ENCODE assay signal across 30 cellular contexts in the genomic region with DNA sequence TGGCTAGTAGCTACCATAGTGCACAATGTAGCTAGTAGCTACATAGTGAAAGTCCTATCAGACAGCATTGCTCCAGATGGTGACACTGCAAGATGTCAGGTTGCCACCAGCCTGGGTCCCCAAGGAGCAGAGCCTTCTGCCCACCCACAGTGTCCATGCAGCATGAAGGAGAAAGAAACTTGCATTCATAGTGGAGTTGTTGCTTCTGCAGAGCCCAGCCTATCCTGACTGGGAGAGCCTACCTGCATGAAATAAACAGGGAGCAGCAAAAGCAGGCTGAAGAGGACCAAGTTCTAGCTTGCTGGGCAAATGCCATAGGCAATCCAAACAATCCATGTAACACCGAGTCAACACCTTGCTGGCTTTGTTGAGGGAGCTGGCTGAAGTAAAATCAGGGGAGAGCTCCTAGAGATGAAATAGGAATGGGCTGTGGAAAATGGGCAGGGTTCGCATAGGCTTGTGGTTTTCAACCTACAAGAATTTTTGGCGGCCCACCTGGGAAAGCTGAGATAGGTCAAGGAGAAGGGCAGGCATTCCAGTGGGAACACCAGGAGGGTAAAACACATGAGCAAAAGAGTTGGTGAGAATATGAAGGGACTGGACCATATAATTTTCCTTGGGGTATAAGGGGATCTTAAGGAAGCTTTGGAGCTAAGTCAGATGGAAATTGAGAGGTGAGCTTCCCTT.
"Had no signal": no experiment of that assay in that cellular context is flagged by ENCODE, and none has a peak within 500 bp of the region (broad histone marks: within the 10 kb centered on the region; RNA-seq: fewer than 3 reads in every experiment).

No MANE protein-coding gene starts in this region.

- H3K27ac ChIP-seq: left lung, ovary, stomach, tibial nerve, VCaP had no signal

- FAIRE-seq: endothelial cell of umbilical vein, TTC549 had no signal

- H3K4me1 ChIP-seq: left lung, prostate gland, stomach had no signal

- H3K4me3 ChIP-seq: adrenal gland, esophagus squamous epithelium, heart right ventricle, left lung, ovary, prostate gland, stomach, tibial nerve had no signal

- H3K27me3 ChIP-seq: adrenal gland, esophagus squamous epithelium, heart right ventricle, left lung, ovary, stomach, tibial nerve had no signal

- ATAC-seq: effector memory CD8-positive, alpha-beta T cell; left lung; naive thymus-derived CD4-positive, alpha-beta T cell; stimulated activated naive B cell treated with anti-CD40 and anti-IgM and Interleukin-4, amounts not matched to agents 10 μg/mL and 1 μg/mL and 100 μg/mL, for 72 hours had no signal

- DNase-seq: activated CD4-positive, alpha-beta T cell treated with anti-CD3 and anti-CD28 coated beads for 4 hours; activated CD4-positive, alpha-beta T cell treated with anti-CD3 and anti-CD28 coated beads, Interleukin-2, amount 50 U/mL, for 4 hours; activated CD8-positive, alpha-beta memory T cell treated with anti-CD3 and anti-CD28 coated beads, Interleukin-2, amount 50 U/mL, for 4 hours; activated naive CD4-positive, alpha-beta T cell treated with anti-CD3 and anti-CD28 coated beads for 36 hours; activated naive CD8-positive, alpha-beta T cell treated with anti-CD3 and anti-CD28 coated beads for 36 hours; activated T-cell treated with anti-CD3 and anti-CD28 coated beads, Interleukin-2, amount 50 U/mL, for 1 hour; aorta; caudate nucleus; cortex of kidney; effector memory CD8-positive, alpha-beta T cell; esophagus squamous epithelium; foreskin melanocyte; heart right ventricle; kidney glomerular epithelial cell; left lung; midbrain; naive thymus-derived CD4-positive, alpha-beta T cell; ovary; retina; stimulated activated CD4-positive, alpha-beta T cell treated with anti-CD3 and anti-CD28 coated beads, Interleukin-15, amount 100 ng/mL, for 24 hours; stimulated activated CD4-positive, alpha-beta T cell treated with anti-CD3 and anti-CD28 coated beads, Interleukin-2, amount 100 ng/mL, for 24 hours; stimulated activated naive B cell treated with anti-CD40 and anti-IgM and Interleukin-4, amounts not matched to agents 10 μg/mL and 1 μg/mL and 100 μg/mL, for 72 hours; stomach; T-helper 9 cell had no signal

- H3K36me3 ChIP-seq: adrenal gland, esophagus squamous epithelium, heart right ventricle, left lung, ovary, prostate gland, stomach, tibial nerve had no signal

- H3K9me3 ChIP-seq: adrenal gland, esophagus squamous epithelium, ovary, prostate gland had no signal
